Comparison of ENCODE assay signal across 10 cellular contexts in the genomic region with DNA sequence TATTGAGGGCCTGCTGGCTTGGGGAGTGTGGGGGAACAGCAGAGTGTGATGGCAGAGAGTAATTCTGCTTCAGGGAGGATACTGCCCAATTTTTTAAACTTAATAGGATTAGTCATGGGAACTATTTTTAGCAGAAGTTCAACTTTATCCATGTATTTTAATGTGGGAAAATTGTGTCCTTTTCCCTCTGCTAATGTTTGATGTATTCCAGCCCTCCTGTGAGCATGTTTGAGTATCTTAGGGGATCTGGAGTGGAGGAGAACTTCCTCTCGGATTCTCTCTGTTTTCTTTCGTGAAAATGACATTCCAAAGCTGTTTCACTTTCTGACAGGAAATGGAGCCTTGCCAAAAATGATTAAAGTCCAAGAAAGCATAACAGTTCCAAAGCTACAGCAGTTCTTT.
DNase-seq lines count a peak whose midpoint lies in the region; ATAC-seq, FAIRE-seq and TF ChIP-seq lines count a peak whose summit lies in the region.
"Had no signal": no experiment of that assay in that cellular context is flagged by ENCODE, and none has a peak within 500 bp of the region (broad histone marks: within the 10 kb centered on the region; RNA-seq: fewer than 3 reads in every experiment).

No MANE protein-coding gene starts in this region.

- peaks cover 53% of the 10 kb centered on the region for H3K4me1 Mint-ChIP-seq in nephron

- POLR2A ChIA-PET in A549 (lab: Yijun Ruan, JAX) = no interaction called here

- no peak for ATAC-seq in A549
- ATAC-seq in HG02678 (IDR thresholded peaks at IDR 0.05; ENCODE audit: unreplicated experiment) = no peak
- no peak for ATAC-seq in GM18502 (IDR thresholded peaks at IDR 0.05; ENCODE audit: poor library complexity, unreplicated experiment)
- no peak for ATAC-seq in HG03378 (IDR thresholded peaks at IDR 0.05; ENCODE audit: unreplicated experiment)

- H3K27ac Mint-ChIP-seq in nephron = peak overlapping the region; percentile 97 to 98 (median 97)

- DNase-seq in A549 (ENCODE audit: low read depth in 1 of 2, low spot score in 1 of 2) (peak in 1 of 2 experiments; percentile 33), RKO (ENCODE audit: low spot score) (peak; percentile 54), fibroblast of mammary gland (ENCODE audit: low read depth) (peak; percentile 89), NCI-H2081 (lab: John Stamatoyannopoulos, UW) (no peak)
- DNase-seq: NCI-H2029 treated with DMSO at 0.1 percent for 48 hours had no signal

- no peak for TF ChIP-seq EP300 in A549 (IDR thresholded peaks at IDR 0.05)

- no peaks in the 10 kb centered on the region for H3K9me3 Mint-ChIP-seq in nephron

- no peak for TF ChIP-seq POLR2A in A549 (IDR thresholded peaks at IDR 0.05; ENCODE audit: low read length)

- no peak for FAIRE-seq in A549 (lab: Jason Lieb, UNC)

- H3K36me3 Mint-ChIP-seq in nephron (ENCODE audit: low read depth) = no peaks in the 10 kb centered on the region

- peaks cover 37% of the 10 kb centered on the region for H3K4me1 ChIP-seq in A549

- CTCF ChIA-PET in A549 (lab: Yijun Ruan, JAX) = no interaction called here

- H3K4me3 Mint-ChIP-seq in nephron = peak overlapping the region in 2 of 3 experiments; percentile 31 to 32

- TF ChIP-seq RAD21 in A549 (conservative IDR thresholded peaks at IDR 0.05 in 1 of 2, IDR thresholded peaks at IDR 0.05 in 1 of 2) = no peak

- H3K27ac ChIP-seq in A549 = peak overlapping the region; percentile 57 to 78
- H3K27ac ChIP-seq: BLaER1 had no signal

- WGBS in A549 (ENCODE audit: missing lambda C conversion rate) = 2% methylated on average over 2 of the region's 2 CpGs

- TF ChIP-seq CTCF in A549 (IDR thresholded peaks at IDR 0.05) (no peak), fibroblast of mammary gland (conservative IDR thresholded peaks at IDR 0.05; ENCODE audit: control insufficient read depth, insufficient read depth, low read depth, low read length) (no peak), nephron (IDR thresholded peaks at IDR 0.05; ENCODE audit: unreplicated experiment in 3 of 3) (no peak)

- no peaks in the 10 kb centered on the region for H3K27me3 Mint-ChIP-seq in nephron (ENCODE audit: low read depth)

- peak overlapping the region; percentile 79 for H3K4me2 ChIP-seq in A549
- H3K4me2 ChIP-seq: BLaER1 had no signal

- H3K9me3 ChIP-seq in A549 = peaks cover 7% of the 10 kb centered on the region; the same call in 2 of the 3 replicates
- H3K9me3 ChIP-seq: BLaER1 had no signal

- H3K4me3 ChIP-seq in A549 (no peak overlapping the region), fibroblast of mammary gland (ENCODE audit: control insufficient read depth, low read depth, low read length) (no peak overlapping the region)
- H3K4me3 ChIP-seq: BLaER1 had no signal

TF ChIP-seq in A549, 52 proteins besides CTCF, POLR2A, EP300 and RAD21:
- TF ChIP-seq, protein P1, sequence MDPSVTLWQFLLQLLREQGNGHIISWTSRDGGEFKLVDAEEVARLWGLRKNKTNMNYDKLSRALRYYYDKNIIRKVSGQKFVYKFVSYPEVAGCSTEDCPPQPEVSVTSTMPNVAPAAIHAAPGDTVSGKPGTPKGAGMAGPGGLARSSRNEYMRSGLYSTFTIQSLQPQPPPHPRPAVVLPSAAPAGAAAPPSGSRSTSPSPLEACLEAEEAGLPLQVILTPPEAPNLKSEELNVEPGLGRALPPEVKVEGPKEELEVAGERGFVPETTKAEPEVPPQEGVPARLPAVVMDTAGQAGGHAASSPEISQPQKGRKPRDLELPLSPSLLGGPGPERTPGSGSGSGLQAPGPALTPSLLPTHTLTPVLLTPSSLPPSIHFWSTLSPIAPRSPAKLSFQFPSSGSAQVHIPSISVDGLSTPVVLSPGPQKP (IDR thresholded peaks at IDR 0.05; ENCODE audit: low read depth, low read length) = no peak
- no peak for TF ChIP-seq NFE2L2 (conservative IDR thresholded peaks at IDR 0.05; ENCODE audit: low read length)
- no peak for TF ChIP-seq FOXS1 (CRISPR knock-in tag; IDR thresholded peaks at IDR 0.05)
- no peak for TF ChIP-seq MAFK (IDR thresholded peaks at IDR 0.05; ENCODE audit: partially characterized antibody)
- no peak for TF ChIP-seq ZFP36 (IDR thresholded peaks at IDR 0.05; ENCODE audit: borderline replicate concordance, partially characterized antibody)
- no peak for TF ChIP-seq TFCP2L1 (CRISPR knock-in tag; IDR thresholded peaks at IDR 0.05)
- TF ChIP-seq, protein P2, sequence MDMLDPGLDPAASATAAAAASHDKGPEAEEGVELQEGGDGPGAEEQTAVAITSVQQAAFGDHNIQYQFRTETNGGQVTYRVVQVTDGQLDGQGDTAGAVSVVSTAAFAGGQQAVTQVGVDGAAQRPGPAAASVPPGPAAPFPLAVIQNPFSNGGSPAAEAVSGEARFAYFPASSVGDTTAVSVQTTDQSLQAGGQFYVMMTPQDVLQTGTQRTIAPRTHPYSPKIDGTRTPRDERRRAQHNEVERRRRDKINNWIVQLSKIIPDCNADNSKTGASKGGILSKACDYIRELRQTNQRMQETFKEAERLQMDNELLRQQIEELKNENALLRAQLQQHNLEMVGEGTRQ (IDR thresholded peaks at IDR 0.05) = no peak
TF ChIP-seq in A549: peak in this region for 0.

Comparison
In these comparisons a context has a peak if more than half of its experiments do, and no peak if none do; other contexts are left out.
1. DNase-seq: peak in RKO (single experiment) and fibroblast of mammary gland (single experiment); none in NCI-H2081 (0 of 2).